Comparison of ENCODE assay signal across 25 cellular contexts in the genomic region with DNA sequence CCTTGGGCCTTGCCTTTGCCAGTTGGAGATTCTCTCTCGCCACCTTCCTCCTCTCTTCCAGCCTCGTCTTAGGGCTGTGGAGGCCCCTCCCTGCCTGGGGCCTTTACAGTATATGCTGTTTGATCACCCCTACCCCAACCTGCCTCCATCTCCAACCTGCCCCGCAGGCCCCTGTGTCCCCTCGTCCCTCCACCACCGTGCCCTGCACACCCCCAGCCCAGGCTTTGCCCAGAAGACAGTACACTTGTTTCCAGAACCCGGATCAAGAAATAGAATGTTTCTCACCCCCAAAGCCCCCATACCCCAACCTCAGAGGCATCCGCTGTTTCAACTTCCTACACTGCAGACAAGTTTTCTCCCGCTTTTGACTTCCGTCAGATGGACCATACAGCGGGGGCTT.
DNase-seq lines count a peak whose midpoint lies in the region; FAIRE-seq and TF ChIP-seq lines count a peak whose summit lies in the region.
"Had no signal": no experiment of that assay in that cellular context is flagged by ENCODE, and none has a peak within 500 bp of the region (broad histone marks: within the 10 kb centered on the region; RNA-seq: fewer than 3 reads in every experiment).

No MANE protein-coding gene starts in this region.

- no peak overlapping the region for H3K9ac ChIP-seq in kidney (ENCODE audit: low read length in 2 of 2)
- no peak overlapping the region for H3K9ac ChIP-seq in trophoblast cell (ENCODE audit: low read length)
- no peak overlapping the region for H3K9ac ChIP-seq in Karpas-422 (ENCODE audit: low read length)
- H3K9ac ChIP-seq: BLaER1, GM23248 had no signal

- FAIRE-seq in kidney (lab: Jason Lieb, UNC) = no peak
- FAIRE-seq: A204.1, GM12878, GM19239, H1 had no signal

- no peak overlapping the region for H2AK5ac ChIP-seq in trophoblast cell (ENCODE audit: low read length)

- CTCF ChIA-PET in activated CD4-positive, alpha-beta T cell treated with anti-CD3 and anti-CD28 coated beads, Interleukin-2, amount 10 ng/mL, durations not matched to agents 7 days and 5 days (lab: Charles Lee) = no interaction called here

- H3K27ac ChIP-seq in kidney (ENCODE audit: low read depth in 2 of 2, low read length in 2 of 2) (no peak overlapping the region), trophoblast cell (ENCODE audit: low read depth, low read length) (no peak overlapping the region), Karpas-422 (ENCODE audit: low read length) (no peak overlapping the region)
- H3K27ac ChIP-seq: 22Rv1, C4-2B, GM23248 had no signal

- H3K79me1 ChIP-seq in trophoblast cell (ENCODE audit: low read length) = no peaks in the 10 kb centered on the region

- H3K4me3 ChIP-seq in kidney (ENCODE audit: low read length in 2 of 2) (no peak overlapping the region), trophoblast cell (ENCODE audit: low read depth, low read length) (peak overlapping the region; percentile 13), H7 (ENCODE audit: insufficient read depth, low read depth, low read length) (no peak overlapping the region), Karpas-422 (ENCODE audit: low read length) (no peak overlapping the region)
- H3K4me3 ChIP-seq: BLaER1, GM12878, GM23248 had no signal

- no peak overlapping the region for H3K4me3 Mint-ChIP-seq in activated CD4-positive, alpha-beta T cell treated with anti-CD3 and anti-CD28 coated beads, Interleukin-2, amount 10 ng/mL, durations not matched to agents 7 days and 5 days
- H3K4me3 Mint-ChIP-seq in brain = no peak overlapping the region
- H3K4me3 Mint-ChIP-seq: B cell; CD4-positive, CD25-positive, alpha-beta regulatory T cell; CD8-positive, alpha-beta T cell; H9; HFFc6 had no signal

- H3K4me2 ChIP-seq in trophoblast cell (ENCODE audit: low read length) (no peak overlapping the region), Karpas-422 (ENCODE audit: low read depth, low read length, poor library complexity, severe bottlenecking) (no peak overlapping the region)
- H3K4me2 ChIP-seq: BLaER1 had no signal

- intact Hi-C loops in kidney (cut with DNase I) = no loop called here

- no CpG with 5 or more reads among the region's 10 CpGs for WGBS in trophoblast cell (ENCODE audit: extremely low coverage, insufficient coverage, insufficient read length)

- no peak overlapping the region for H3K4ac ChIP-seq in trophoblast cell (ENCODE audit: low read depth, low read length)

- H3K4me1 ChIP-seq in kidney (ENCODE audit: control insufficient read depth in 1 of 2, insufficient read depth in 1 of 2, low read depth in 1 of 2, low read length in 2 of 2) (no peaks in the 10 kb centered on the region), trophoblast cell (ENCODE audit: control insufficient read depth in 1 of 2, insufficient read depth in 2 of 2, low read length in 2 of 2) (no peaks in the 10 kb centered on the region), Karpas-422 (ENCODE audit: low read length) (no peaks in the 10 kb centered on the region)
- H3K4me1 ChIP-seq: Caco-2 had no signal

- H3K14ac ChIP-seq in trophoblast cell (ENCODE audit: low read length) = no peak overlapping the region

- H3K9me3 ChIP-seq in kidney (ENCODE audit: control insufficient read depth in 1 of 2, low read length in 2 of 2) (peaks cover 4 to 8% of the 10 kb centered on the region in 2 donors), trophoblast cell (ENCODE audit: insufficient read depth, low read depth, low read length) (peaks cover under 1% of the 10 kb centered on the region), Karpas-422 (ENCODE audit: low read length) (peaks cover 7% of the 10 kb centered on the region; the same call in 1 of the 2 replicates)

- H2AFZ ChIP-seq in trophoblast cell (ENCODE audit: insufficient read depth, low read length, poor library complexity) (no peak overlapping the region), Karpas-422 (ENCODE audit: low read length) (no peak overlapping the region)
- H2AFZ ChIP-seq: GM23248 had no signal

- H3K79me2 ChIP-seq in trophoblast cell (ENCODE audit: control insufficient read depth, insufficient read depth, low read length, poor library complexity) = no peaks in the 10 kb centered on the region
- no peaks in the 10 kb centered on the region for H3K79me2 ChIP-seq in Karpas-422 (ENCODE audit: low read length)

- H2BK5ac ChIP-seq in trophoblast cell (ENCODE audit: low read depth, low read length, poor library complexity) = no peak overlapping the region

- H2BK120ac ChIP-seq in trophoblast cell (ENCODE audit: insufficient read depth, low read length, poor library complexity) = no peak overlapping the region

- H3K27me3 Mint-ChIP-seq in activated CD4-positive, alpha-beta T cell treated with anti-CD3 and anti-CD28 coated beads, Interleukin-2, amount 10 ng/mL, durations not matched to agents 7 days and 5 days = peaks cover 11% of the 10 kb centered on the region
- no peaks in the 10 kb centered on the region for H3K27me3 Mint-ChIP-seq in brain

- no peak overlapping the region for H4K12ac ChIP-seq in trophoblast cell (ENCODE audit: low read depth, low read length)

- no peaks in the 10 kb centered on the region for H4K20me1 ChIP-seq in Karpas-422 (ENCODE audit: insufficient read depth, low read depth, low read length)
- H4K20me1 ChIP-seq: BLaER1 had no signal

- no peak for TF ChIP-seq CTCF in brain (conservative IDR thresholded peaks at IDR 0.05)
- no peak for TF ChIP-seq CTCF in kidney (IDR thresholded peaks at IDR 0.05; ENCODE audit: borderline replicate concordance, extremely low read depth, insufficient read depth)

- POLR2A ChIA-PET in activated CD4-positive, alpha-beta T cell treated with anti-CD3 and anti-CD28 coated beads, Interleukin-2, amount 10 ng/mL, durations not matched to agents 7 days and 5 days (lab: Charles Lee) = no interaction called here

- no peaks in the 10 kb centered on the region for H3K36me3 ChIP-seq in kidney (ENCODE audit: control insufficient read depth in 1 of 2, insufficient read depth in 2 of 2, low read length in 2 of 2)
- no peaks in the 10 kb centered on the region for H3K36me3 ChIP-seq in trophoblast cell (ENCODE audit: control insufficient read depth in 1 of 2, insufficient read depth in 2 of 2, low read length in 2 of 2)
- H3K36me3 ChIP-seq in H7 (replicated peaks; ENCODE audit: control insufficient read depth, insufficient read depth, low read length) = no peaks in the 10 kb centered on the region
- H3K36me3 ChIP-seq in Karpas-422 (ENCODE audit: insufficient read depth, low read length) = no peaks in the 10 kb centered on the region
- H3K36me3 ChIP-seq: BLaER1 had no signal

- H3K27me3 ChIP-seq in trophoblast cell (ENCODE audit: insufficient read depth, low read length) (no peaks in the 10 kb centered on the region), H7 (ENCODE audit: control insufficient read depth, insufficient read depth, low read length) (no peaks in the 10 kb centered on the region), Karpas-422 (ENCODE audit: low read length) (peaks cover 11% of the 10 kb centered on the region)
- H3K27me3 ChIP-seq: BLaER1 had no signal

- no peak overlapping the region for H3K23ac ChIP-seq in trophoblast cell (ENCODE audit: low read length)

- H3K18ac ChIP-seq in trophoblast cell (ENCODE audit: low read length) = no peak overlapping the region

- H3K36me3 Mint-ChIP-seq in activated CD4-positive, alpha-beta T cell treated with anti-CD3 and anti-CD28 coated beads, Interleukin-2, amount 10 ng/mL, durations not matched to agents 7 days and 5 days (ENCODE audit: low read depth) = peaks cover 3% of the 10 kb centered on the region
- H3K36me3 Mint-ChIP-seq in brain = peaks cover 10% of the 10 kb centered on the region
- H3K36me3 Mint-ChIP-seq: CD4-positive, CD25-positive, alpha-beta regulatory T cell had no signal

- H4K91ac ChIP-seq in trophoblast cell (ENCODE audit: low read depth, low read length) = no peak overlapping the region

- H2BK12ac ChIP-seq in trophoblast cell (ENCODE audit: low read length) = no peak overlapping the region

- H3K4me1 Mint-ChIP-seq in activated CD4-positive, alpha-beta T cell treated with anti-CD3 and anti-CD28 coated beads, Interleukin-2, amount 10 ng/mL, durations not matched to agents 7 days and 5 days = no peaks in the 10 kb centered on the region
- peaks cover 64% of the 10 kb centered on the region for H3K4me1 Mint-ChIP-seq in brain
- H3K4me1 Mint-ChIP-seq: B cell had no signal

- no peaks in the 10 kb centered on the region for H3K9me2 ChIP-seq in Karpas-422 (replicated peaks; ENCODE audit: insufficient read depth, low read length)

- no peak for DNase-seq in activated CD4-positive, alpha-beta T cell treated with anti-CD3 and anti-CD28 coated beads, Interleukin-2, amount 10 ng/mL, durations not matched to agents 7 days and 5 days
- DNase-seq in activated CD4-positive, alpha-beta T cell treated with anti-CD3 and anti-CD28 coated beads, Interleukin-2, amount 50 U/mL, for 48 hours = no peak
- DNase-seq in kidney (peak; percentile 49), trophoblast cell (no peak), H7 (no peak), Karpas-422 (no peak), DMS114 treated with DMSO at 0.1 percent for 48 hours (lab: John Stamatoyannopoulos, UW; ENCODE audit: unreplicated experiment) (no peak)
- DNase-seq: Caco-2; CD4-positive, CD25-positive, alpha-beta regulatory T cell; CD8-positive, alpha-beta T cell; DMS79; EL; GDM1; GM23248; H9; HFFc6 had no signal

- H4K8ac ChIP-seq in trophoblast cell (ENCODE audit: low read depth, low read length) = no peak overlapping the region

- peak overlapping the region; percentile 69 for H3K27ac Mint-ChIP-seq in activated CD4-positive, alpha-beta T cell treated with anti-CD3 and anti-CD28 coated beads, Interleukin-2, amount 10 ng/mL, durations not matched to agents 7 days and 5 days
- peak overlapping the region in 4 of 5 experiments; percentile 90 to 98 (median 96) for H3K27ac Mint-ChIP-seq in brain
- H3K27ac Mint-ChIP-seq: B cell; CD4-positive, CD25-positive, alpha-beta regulatory T cell; CD8-positive, alpha-beta T cell; HFFc6 had no signal

- peaks cover 8% of the 10 kb centered on the region for H3K9me3 Mint-ChIP-seq in activated CD4-positive, alpha-beta T cell treated with anti-CD3 and anti-CD28 coated beads, Interleukin-2, amount 10 ng/mL, durations not matched to agents 7 days and 5 days
- H3K9me3 Mint-ChIP-seq in brain = peaks cover 15 to 38% (median 31%) of the 10 kb centered on the region in 5 experiments
